8 cellular contexts compared by ENCODE assay signal in genomic region chr12:14802961-14803829, GRCh38. TPM values are rescaled to one million over a fixed set of nuclear protein-coding genes. Genes with fewer than 3 reads are reported as not detected.
DNase-seq lines count a peak whose midpoint lies in the region; ATAC-seq and TF ChIP-seq lines count a peak whose summit lies in the region.

Gene C12orf60 (plus strand): TSS chr12:14803670. CDS start chr12:14822936, 19,266 bp downstream.
Gene WBP11 (minus strand): TSS chr12:14803478. CDS start chr12:14801383, 2,095 bp downstream.

- TF ChIP-seq CTCF in CD8-positive, alpha-beta T cell (IDR thresholded peaks at IDR 0.05): no peak
- TF ChIP-seq CTCF in right lobe of liver (IDR thresholded peaks at IDR 0.05): no peak

- peaks cover 28% of the 10 kb centered on the region for H3K4me1 ChIP-seq in CD8-positive, alpha-beta T cell (ENCODE audit: insufficient read depth, low read length)
- peaks cover 0 to 11% (median 2%) of the 10 kb centered on the region in 4 donors for H3K4me1 ChIP-seq in right lobe of liver

- no peak within 1 kb of the TSS for H3K4me3 Mint-ChIP-seq in CD8-positive, alpha-beta T cell
- no peak within 1 kb of the TSS for H3K4me3 Mint-ChIP-seq in activated CD4-positive, alpha-beta memory T cell treated with anti-CD3 and anti-CD28 coated beads for 36 hours

- peak; percentile 76 to 93 (median 81) for DNase-seq in CD8-positive, alpha-beta T cell
- DNase-seq in NCI-H82 (lab: John Stamatoyannopoulos, UW) (peak; percentile 100), ecto neural progenitor cell (ENCODE audit: low spot score) (peak; percentile 92), right lobe of liver (peak; percentile 87 to 96 (median 93))
- peak; percentile 93 for DNase-seq in activated CD4-positive, alpha-beta memory T cell treated with anti-CD3 and anti-CD28 coated beads for 36 hours
- DNase-seq in stimulated activated CD4-positive, alpha-beta T cell treated with anti-CD3 and anti-CD28 coated beads, Interleukin-4, amount 100 ng/mL, for 24 hours: peak; percentile 92

- H3K36me3 ChIP-seq in CD8-positive, alpha-beta T cell (ENCODE audit: insufficient read depth, low read length): peaks cover 8% of the 10 kb centered on the region
- peaks cover 0 to 16% (median 6%) of the 10 kb centered on the region in 4 donors for H3K36me3 ChIP-seq in right lobe of liver

- peaks cover 19% of the 10 kb centered on the region for H3K36me3 Mint-ChIP-seq in CD8-positive, alpha-beta T cell
- H3K36me3 Mint-ChIP-seq in activated CD4-positive, alpha-beta memory T cell treated with anti-CD3 and anti-CD28 coated beads for 36 hours: peaks cover 20% of the 10 kb centered on the region

- no peak within 1 kb of the TSS for H3K27ac Mint-ChIP-seq in CD8-positive, alpha-beta T cell
- no peak within 1 kb of the TSS for H3K27ac Mint-ChIP-seq in activated CD4-positive, alpha-beta memory T cell treated with anti-CD3 and anti-CD28 coated beads for 36 hours

- POLR2A ChIA-PET in CD8-positive, alpha-beta T cell (lab: Charles Lee): interaction anchor here (0.6 to 8.2 kb wide), 11 partner anchors 9 to 192 kb away, joined by 3 to 184 read pairs (median 3); a partner anchor contains a TSS
- POLR2A ChIA-PET in activated CD4-positive, alpha-beta memory T cell treated with anti-CD3 and anti-CD28 coated beads for 36 hours (lab: Charles Lee): interaction anchor here (0.5 to 4.8 kb wide), 10 partner anchors 10 to 411 kb away, joined by 3 to 95 read pairs (median 4); partner anchors contain the start of gene ARHGDIB

- no peaks in the 10 kb centered on the region for H3K9me3 Mint-ChIP-seq in CD8-positive, alpha-beta T cell
- no peaks in the 10 kb centered on the region for H3K9me3 Mint-ChIP-seq in activated CD4-positive, alpha-beta memory T cell treated with anti-CD3 and anti-CD28 coated beads for 36 hours

- peak; percentile 71 for TF ChIP-seq POLR2A in right lobe of liver (IDR thresholded peaks at IDR 0.05)

- H3K27me3 ChIP-seq in CD8-positive, alpha-beta T cell (ENCODE audit: insufficient read depth, low read length): no peaks in the 10 kb centered on the region
- no peaks in the 10 kb centered on the region for H3K27me3 ChIP-seq in right lobe of liver

- ATAC-seq in CD8-positive, alpha-beta T cell: peak; percentile 94
- ATAC-seq in GM19455 (IDR thresholded peaks at IDR 0.05; ENCODE audit: unreplicated experiment) (peak; percentile 99), HG03575 (IDR thresholded peaks at IDR 0.05; ENCODE audit: extremely low read depth, insufficient number of reproducible peaks, low FRiP score, unreplicated experiment) (peak; percentile 99), right lobe of liver (peak; percentile 99 to 100 (median 99))

- peak within 1 kb of the TSS; percentile 86 for H3K4me3 ChIP-seq in CD8-positive, alpha-beta T cell (ENCODE audit: low read depth, low read length)
- peak within 1 kb of the TSS; percentile 75 to 87 (median 86) for H3K4me3 ChIP-seq in right lobe of liver

- CTCF ChIA-PET in CD8-positive, alpha-beta T cell (lab: Charles Lee): interaction anchor here (0.7 to 6.6 kb wide), 11 partner anchors 10 to 418 kb away, joined by 3 to 38 read pairs (median 4); partner anchors contain the start of genes ARHGDIB and RERG
- CTCF ChIA-PET in activated CD4-positive, alpha-beta memory T cell treated with anti-CD3 and anti-CD28 coated beads for 36 hours (lab: Charles Lee): interaction anchor here (0.5 to 4.2 kb wide), 13 partner anchors 10 to 194 kb away, joined by 3 to 33 read pairs (median 4); partner anchors contain the start of genes ARHGDIB and ERP27

- no peaks in the 10 kb centered on the region for H3K9me3 ChIP-seq in CD8-positive, alpha-beta T cell (ENCODE audit: low read length)
- no peaks in the 10 kb centered on the region for H3K9me3 ChIP-seq in right lobe of liver

- peak within 1 kb of the TSS; percentile 91 for H3K27ac ChIP-seq in CD8-positive, alpha-beta T cell (ENCODE audit: low read depth, low read length)
- peak within 1 kb of the TSS; percentile 88 to 91 (median 90) for H3K27ac ChIP-seq in right lobe of liver

- intact Hi-C loops in CD8-positive, alpha-beta T cell (cut with DNase I, micrococcal nuclease): loop anchor here (1.0 to 5.0 kb wide), 6 partner anchors 27 to 1079 kb away; partner anchors contain the start of genes STRAP (in 2 of the 2) and ARHGDIB (in 1 of the 2)
- intact Hi-C loops in activated CD4-positive, alpha-beta memory T cell treated with anti-CD3 and anti-CD28 coated beads for 36 hours (cut with micrococcal nuclease): loop anchor here (1.0 kb wide), 5 partner anchors 21 to 158 kb away; partner anchors contain the start of gene ARHGDIB
- intact Hi-C loops in right lobe of liver (cut with DNase I): no loop called here

- H3K27me3 Mint-ChIP-seq in CD8-positive, alpha-beta T cell (ENCODE audit: low read depth): no peaks in the 10 kb centered on the region
- H3K27me3 Mint-ChIP-seq in activated CD4-positive, alpha-beta memory T cell treated with anti-CD3 and anti-CD28 coated beads for 36 hours: no peaks in the 10 kb centered on the region

- H3K4me1 Mint-ChIP-seq in CD8-positive, alpha-beta T cell (ENCODE audit: low read depth): peaks cover 12% of the 10 kb centered on the region
- peaks cover 35% of the 10 kb centered on the region for H3K4me1 Mint-ChIP-seq in activated CD4-positive, alpha-beta memory T cell treated with anti-CD3 and anti-CD28 coated beads for 36 hours (ENCODE audit: low read depth)

- WGBS in right lobe of liver (ENCODE audit: insufficient coverage, low coverage, low lambda C conversion rate, missing lambda C conversion rate): 0% methylated on average over 37 of the region's 51 CpGs

RNA-seq across cellular contexts. Expression of gene C12orf60, which starts in this region (rescaled TPM):
- under 1 TPM in 1 of 2 experiments, not detected in 1; 0.14 TPM for total RNA-seq in CD8-positive, alpha-beta T cell
- 1 to 10 TPM; 3.3 to 3.4 TPM for total RNA-seq in activated CD4-positive, alpha-beta memory T cell treated with anti-CD3 and anti-CD28 coated beads for 36 hours
- under 1 TPM; 0.37 to 0.91 (median 0.74) TPM for total RNA-seq in right lobe of liver

RNA-seq across cellular contexts. Expression of gene WBP11, which starts in this region (rescaled TPM):
- 100 to 1,000 TPM; 171 to 184 TPM for total RNA-seq in CD8-positive, alpha-beta T cell
- 100 to 1,000 TPM; 131 to 134 TPM for total RNA-seq in activated CD4-positive, alpha-beta memory T cell treated with anti-CD3 and anti-CD28 coated beads for 36 hours
- 10 to 100 TPM in 4 of 6 experiments, 1 to 10 TPM in 2; 8.6 to 24.9 (median 16.9) TPM for total RNA-seq in right lobe of liver

Comparison
In these comparisons a context has a peak if more than half of its experiments do, and no peak if none do; other contexts are left out.
1. Peak in every context shown above with its lines: DNase-seq, ATAC-seq, H3K4me3 ChIP-seq and H3K27ac ChIP-seq.
2. RNA of gene WBP11 (total RNA-seq): 171 to 184 TPM in CD8-positive, alpha-beta T cell and 131 to 134 TPM in activated CD4-positive, alpha-beta memory T cell treated with anti-CD3 and anti-CD28 coated beads for 36 hours; 8.6 to 24.9 TPM in right lobe of liver; every median in the first group is over 4 times any median in the second.
3. intact Hi-C loops: an anchor here in CD8-positive, alpha-beta T cell (1.0 to 5.0 kb wide) and activated CD4-positive, alpha-beta memory T cell treated with anti-CD3 and anti-CD28 coated beads for 36 hours (1.0 kb wide); none called in right lobe of liver.